Comparison of ENCODE assay signal across 24 cellular contexts in genomic region chr9:16022228-16022627, GRCh38.
"Had no signal": no experiment of that assay in that cellular context is flagged by ENCODE, and none has a peak within 500 bp of the region (broad histone marks: within the 10 kb centered on the region; RNA-seq: fewer than 3 reads in every experiment).

No MANE protein-coding gene starts in this region.

- H3K27me3 Mint-ChIP-seq: activated CD8-positive, alpha-beta T cell treated with anti-CD3 and anti-CD28 coated beads for 36 hours; activated naive CD8-positive, alpha-beta T cell; activated T-helper 17 cell treated with anti-CD3 and anti-CD28 coated beads, Interleukin-2, amount 50 U/mL, for 72 hours; central memory CD8-positive, alpha-beta T cell; dendritic cell treated with granulocyte-macrophage colony-stimulating factor and Interleukin-4, amounts not matched to agents 40 ng/mL and 50 ng/mL, for 4 days had no signal

- H3K4me3 Mint-ChIP-seq: activated CD8-positive, alpha-beta T cell treated with anti-CD3 and anti-CD28 coated beads for 36 hours; activated naive CD8-positive, alpha-beta T cell; activated T-cell treated with anti-CD3 and anti-CD28 coated beads, Interleukin-2, amount 50 U/mL, for 4 hours; activated T-helper 17 cell treated with anti-CD3 and anti-CD28 coated beads, Interleukin-2, amount 50 U/mL, for 72 hours; central memory CD8-positive, alpha-beta T cell; dendritic cell treated with granulocyte-macrophage colony-stimulating factor and Interleukin-4, amounts not matched to agents 40 ng/mL and 50 ng/mL, for 4 days had no signal

- H3K4me1 Mint-ChIP-seq: activated T-helper 17 cell treated with anti-CD3 and anti-CD28 coated beads, Interleukin-2, amount 50 U/mL, for 72 hours; central memory CD8-positive, alpha-beta T cell had no signal

- ATAC-seq: activated CD8-positive, alpha-beta T cell treated with anti-CD3 and anti-CD28 coated beads for 36 hours; activated T-cell treated with anti-CD3 and anti-CD28 coated beads, Interleukin-2, amount 50 U/mL, for 4 hours; activated T-helper 17 cell treated with anti-CD3 and anti-CD28 coated beads, Interleukin-2, amount 50 U/mL, for 72 hours; foreskin keratinocyte; gastrocnemius medialis had no signal

- H3K27ac Mint-ChIP-seq: activated CD8-positive, alpha-beta T cell treated with anti-CD3 and anti-CD28 coated beads for 36 hours; activated naive CD8-positive, alpha-beta T cell; activated T-helper 17 cell treated with anti-CD3 and anti-CD28 coated beads, Interleukin-2, amount 50 U/mL, for 72 hours; dendritic cell treated with granulocyte-macrophage colony-stimulating factor and Interleukin-4, amounts not matched to agents 40 ng/mL and 50 ng/mL, for 4 days had no signal

- H3K9me3 Mint-ChIP-seq: activated T-cell treated with anti-CD3 and anti-CD28 coated beads, Interleukin-2, amount 50 U/mL, for 4 hours had no signal

- DNase-seq: activated CD4-positive, alpha-beta T cell treated with anti-CD3 and anti-CD28 coated beads for 48 hours; activated CD4-positive, alpha-beta T cell treated with anti-CD3 and anti-CD28 coated beads, Interleukin-2, amount 50 U/mL, for 1 hour; activated CD4-positive, alpha-beta T cell treated with anti-CD3 and anti-CD28 coated beads, Interleukin-2, amount 50 U/mL, for 48 hours; activated CD8-positive, alpha-beta memory T cell treated with anti-CD3 and anti-CD28 coated beads for 24 hours; activated CD8-positive, alpha-beta T cell treated with anti-CD3 and anti-CD28 coated beads for 36 hours; activated effector memory CD4-positive, alpha-beta T cell treated with Interleukin-2 at 50 U/mL for 16 hours; activated gamma-delta T cell treated with Interleukin-2 at 50 U/mL for 16 hours; activated naive CD4-positive, alpha-beta T cell treated with anti-CD3 and anti-CD28 coated beads, Interleukin-2, amount 50 U/mL, for 16 hours; activated naive CD4-positive, alpha-beta T cell treated with Interleukin-2 at 50 U/mL for 16 hours; activated T-cell treated with anti-CD3 and anti-CD28 coated beads, Interleukin-2, amount 50 U/mL, for 4 hours; amniotic stem cell; anterior cingulate cortex; brain microvascular endothelial cell; dorsolateral prefrontal cortex; effector memory CD4-positive, alpha-beta T cell; erythroblast; foreskin keratinocyte; gastrocnemius medialis; glutamatergic neuron; T-helper 2 cell had no signal
